In genomic region chr5:157870837-157871834, GRCh38 we compare ENCODE assay signal across 8 cellular contexts. TPM values are rescaled to one million over a fixed set of nuclear protein-coding genes. Genes with fewer than 3 reads are reported as not detected.
A peak's percentile ranks its signal among the peaks of the same experiment; 100 is the strongest.
DNase-seq lines count a peak whose midpoint lies in the region; ATAC-seq, FAIRE-seq and TF ChIP-seq lines count a peak whose summit lies in the region.

No MANE protein-coding gene starts in this region.

- no peaks in the 10 kb centered on the region for H3K9me3 ChIP-seq in cardiac muscle cell (ENCODE audit: low read depth)
- H3K9me3 ChIP-seq in OCI-LY7 (ENCODE audit: low read length): peaks cover 14% of the 10 kb centered on the region; the same call in 1 of the 2 replicates

- CTCF ChIA-PET in OCI-LY7 (lab: Charles Lee; ENCODE audit: unreplicated experiment): no interaction called here

- no peaks in the 10 kb centered on the region for H3K9me2 ChIP-seq in OCI-LY7 (ENCODE audit: insufficient read depth, low read length)

- peak; percentile 5 for TF ChIP-seq CTCF in cardiac muscle cell (IDR thresholded peaks at IDR 0.05; ENCODE audit: low read depth, low read length)
- no peak for TF ChIP-seq CTCF in OCI-LY7 (conservative IDR thresholded peaks at IDR 0.05; ENCODE audit: low read length)

- no TSS peak for BruUV-seq in OCI-LY7 (replicated peaks; lab: Mats Ljungman, UMichigan)

- H3K36me3 ChIP-seq in cardiac muscle cell (no peaks in the 10 kb centered on the region), OCI-LY7 (ENCODE audit: insufficient read depth, low read length) (no peaks in the 10 kb centered on the region)

- POLR2A ChIA-PET in OCI-LY7 (lab: Charles Lee): interaction anchor here (0.6 kb wide), 1 partner anchor 21 kb away, joined by 7 read pairs; no protein-coding TSS in a partner anchor

- H2AFZ ChIP-seq in OCI-LY7 (ENCODE audit: low read length): peak overlapping the region; percentile 46; the same call in 1 of the 2 replicates

- H3K27me3 ChIP-seq in cardiac muscle cell: no peaks in the 10 kb centered on the region

- no peaks in the 10 kb centered on the region for H4K20me1 ChIP-seq in OCI-LY7 (ENCODE audit: insufficient read depth, low read length)

- H3K4me1 ChIP-seq in cardiac muscle cell (ENCODE audit: low read depth) (no peaks in the 10 kb centered on the region), OCI-LY7 (ENCODE audit: insufficient read depth, low read length, poor library complexity, severe bottlenecking) (peaks cover 30% of the 10 kb centered on the region)

- no peak overlapping the region for H3K4me2 ChIP-seq in OCI-LY7 (ENCODE audit: low read length)

- no peak overlapping the region for H3K4me3 ChIP-seq in cardiac muscle cell
- H3K4me3 ChIP-seq in OCI-LY7 (ENCODE audit: low read depth, low read length, poor library complexity, severe bottlenecking): no peak overlapping the region

- peak in 1 of 2 donors; percentile 69 for DNase-seq in cardiac muscle cell (ENCODE audit: low read depth in 1 of 2, low spot score in 1 of 2)
- no peak for DNase-seq in Right ventricle myocardium superior
- no peak for DNase-seq in OCI-LY7 (ENCODE audit: low spot score)
- peak; percentile 65 for DNase-seq in urothelium cell line (ENCODE audit: low spot score)
- no peak for DNase-seq in NCI-H2171 (lab: John Stamatoyannopoulos, UW)
- no peak for DNase-seq in SHP77 treated with DMSO at 0.1 percent for 48 hours (lab: John Stamatoyannopoulos, UW)
- no peak for DNase-seq in Right ventricle myocardium inferior (ENCODE audit: missing footprints)

- H3K27ac ChIP-seq in cardiac muscle cell (no peak overlapping the region), OCI-LY7 (ENCODE audit: low read depth, low read length, poor library complexity, severe bottlenecking) (no peak overlapping the region)

- intact Hi-C loops in Right ventricle myocardium superior (cut with DNase I) (no loop called here), OCI-LY7 (cut with micrococcal nuclease; ENCODE audit: unreplicated experiment) (no loop called here), Right ventricle myocardium inferior (cut with DNase I) (no loop called here)

- no peak for FAIRE-seq in urothelium cell line (lab: Jason Lieb, UNC)

- no peaks in the 10 kb centered on the region for H3K79me2 ChIP-seq in OCI-LY7 (ENCODE audit: insufficient read depth, low read depth, low read length)

- ATAC-seq in Right ventricle myocardium superior (ENCODE audit: poor library complexity): no peak
- peak; percentile 87 for ATAC-seq in esophagus mucosa
- no peak for ATAC-seq in Right ventricle myocardium inferior

RNA-seq across cellular contexts. Expression of gene CLINT1, which starts 12.2 kb away (rescaled TPM):
- total RNA-seq in cardiac muscle cell (47.0 and 56.2 TPM in 2 replicates), Right ventricle myocardium superior (55.5 TPM), OCI-LY7 (2022) (120 and 135 TPM in 2 replicates), esophagus mucosa (102 TPM), Right ventricle myocardium inferior (56.5 TPM)
- 51.7 and 56.7 TPM in 2 replicates for polyA plus RNA-seq in cardiac muscle cell
- total RNA-seq in OCI-LY7 (2014; rRNA removed; shearing (Covaris generic)): 86.1 and 107 TPM in 2 replicates
